Comparison of ENCODE assay signal across 23 cellular contexts in genomic region chr1:30384286-30385245, GRCh38.
DNase-seq lines count a peak whose midpoint lies in the region; ATAC-seq and TF ChIP-seq lines count a peak whose summit lies in the region.
"Had no signal": no experiment of that assay in that cellular context is flagged by ENCODE, and none has a peak within 500 bp of the region (broad histone marks: within the 10 kb centered on the region; RNA-seq: fewer than 3 reads in every experiment).

No MANE protein-coding gene starts in this region.

- no peaks in the 10 kb centered on the region for H3K27me3 ChIP-seq in neural cell (ENCODE audit: insufficient read depth, low read depth, low read length)
- no peaks in the 10 kb centered on the region for H3K27me3 ChIP-seq in GM23338 (ENCODE audit: insufficient read depth)

- peaks cover 3% of the 10 kb centered on the region; the same call in 2 of the 3 replicates for H3K4me1 Mint-ChIP-seq in GM23338

- H3K36me3 ChIP-seq in neural cell (ENCODE audit: insufficient read depth, low read length) (no peaks in the 10 kb centered on the region), GM23338 (ENCODE audit: insufficient read depth) (no peaks in the 10 kb centered on the region)
- H3K36me3 ChIP-seq: gastroesophageal sphincter, tibial nerve had no signal

- H3K9me3 Mint-ChIP-seq in GM23338: no peaks in the 10 kb centered on the region

- no peak overlapping the region for H3K27ac ChIP-seq in neural cell (ENCODE audit: low read length)
- no peak overlapping the region for H3K27ac ChIP-seq in GM23338 (ENCODE audit: low read depth)
- H3K27ac ChIP-seq: gastroesophageal sphincter, tibial nerve had no signal

- no peak overlapping the region for H3K4me3 Mint-ChIP-seq in GM23338

- TF ChIP-seq EP300 in neural cell (conservative IDR thresholded peaks at IDR 0.05; ENCODE audit: poor library complexity, severe bottlenecking): no peak

- H3K4me3 ChIP-seq in neural cell (ENCODE audit: low read length) (peak overlapping the region; percentile 15), GM23338 (no peak overlapping the region)
- H3K4me3 ChIP-seq: gastroesophageal sphincter, tibial nerve had no signal

- no peaks in the 10 kb centered on the region for H3K9me3 ChIP-seq in neural cell (ENCODE audit: low read length)
- H3K9me3 ChIP-seq: Caco-2, gastroesophageal sphincter, tibial nerve had no signal

- no peaks in the 10 kb centered on the region for H4K20me1 ChIP-seq in neural cell (ENCODE audit: insufficient read depth)
- no peaks in the 10 kb centered on the region for H4K20me1 ChIP-seq in GM23338 (replicated peaks; ENCODE audit: insufficient read depth)

- H3K4me2 ChIP-seq in neural cell (ENCODE audit: low read length) (no peak overlapping the region), GM23338 (no peak overlapping the region)

- TF ChIP-seq CTCF in neural cell (IDR thresholded peaks at IDR 0.05; ENCODE audit: poor library complexity, severe bottlenecking) (no peak), GM23338 (conservative IDR thresholded peaks at IDR 0.05; ENCODE audit: low read depth in 2 of 2) (no peak)

- no peaks in the 10 kb centered on the region for H3F3A ChIP-seq in neural cell (ENCODE audit: insufficient read depth, low read length, poor library complexity, severe bottlenecking)
- H3F3A ChIP-seq in GM23338 (replicated peaks; ENCODE audit: low read depth): no peaks in the 10 kb centered on the region

- H3K27ac Mint-ChIP-seq in GM23338: no peak overlapping the region

- no peak for ATAC-seq in HG02885 (IDR thresholded peaks at IDR 0.05; ENCODE audit: poor library complexity, unreplicated experiment)
- ATAC-seq in GM23338: no peak
- ATAC-seq: esophagus mucosa, gastroesophageal sphincter, left colon, right cardiac atrium had no signal

- no peaks in the 10 kb centered on the region for H3K36me3 Mint-ChIP-seq in GM23338 (ENCODE audit: low read depth)

- no peak overlapping the region for H3K9ac ChIP-seq in neural cell (ENCODE audit: low read length)

- H3K27me3 Mint-ChIP-seq in GM23338 (ENCODE audit: insufficient read depth, low read depth, poor library complexity): peaks cover 14% of the 10 kb centered on the region

- H3K4me1 ChIP-seq in GM23338 (ENCODE audit: insufficient read depth): no peaks in the 10 kb centered on the region
- H3K4me1 ChIP-seq: Caco-2 had no signal

- H3K9me2 ChIP-seq in neural cell (ENCODE audit: insufficient read depth, low read length): no peaks in the 10 kb centered on the region
- H3K9me2 ChIP-seq in GM23338 (ENCODE audit: insufficient read depth): no peaks in the 10 kb centered on the region

- no peaks in the 10 kb centered on the region for H3K79me2 ChIP-seq in neural cell (replicated peaks; ENCODE audit: insufficient read depth, low read length)
- no peaks in the 10 kb centered on the region for H3K79me2 ChIP-seq in GM23338 (replicated peaks; ENCODE audit: insufficient read depth)

- TF ChIP-seq RAD21 in neural cell (conservative IDR thresholded peaks at IDR 0.05): no peak

- DNase-seq in Daoy (ENCODE audit: low read depth) (peak; percentile 49), NCI-H1417 (lab: John Stamatoyannopoulos, UW) (peak in 2 of 3 experiments; percentile 71 to 93), SK-N-DZ (ENCODE audit: low spot score) (peak; percentile 40), GM23338 (ENCODE audit: low spot score) (no peak), A172 (ENCODE audit: low spot score) (no peak)
- no peak for DNase-seq in stimulated activated CD4-positive, alpha-beta T cell treated with anti-CD3 and anti-CD28 coated beads, Interleukin-2, amount 100 ng/mL, for 24 hours
- DNase-seq: activated CD4-positive, alpha-beta T cell treated with anti-CD3 and anti-CD28 coated beads, Interleukin-2, amount 50 U/mL, for 1 hour; activated CD8-positive, alpha-beta memory T cell treated with anti-CD3 and anti-CD28 coated beads, Interleukin-2, amount 50 U/mL, for 48 hours; activated naive CD4-positive, alpha-beta T cell treated with Interleukin-2 at 50 U/mL for 16 hours; Caco-2; effector CD4-positive, alpha-beta T cell; Karpas-422; left colon; NCI-H1048; NCI-H226; right cardiac atrium; stimulated activated naive CD4-positive, alpha-beta T cell treated with Interleukin-2 at 50 U/mL for 16 hours; SW 1271 had no signal

- no peak overlapping the region for H2AFZ ChIP-seq in neural cell (ENCODE audit: low read depth, low read length)
- H2AFZ ChIP-seq in GM23338: no peak overlapping the region

TF ChIP-seq in neural cell, 6 proteins besides CTCF, POLR2A, EP300 and RAD21:
- TF ChIP-seq MXI1 (conservative IDR thresholded peaks at IDR 0.05; ENCODE audit: poor library complexity, severe bottlenecking): no peak
- TF ChIP-seq POLR2AphosphoS5 (IDR thresholded peaks at IDR 0.05): no peak
- TF ChIP-seq SMC3 (conservative IDR thresholded peaks at IDR 0.05; ENCODE audit: poor library complexity): no peak
- no peak for TF ChIP-seq REST (IDR thresholded peaks at IDR 0.05; ENCODE audit: borderline replicate concordance)
- TF ChIP-seq EZH2 (IDR thresholded peaks at IDR 0.05; ENCODE audit: borderline replicate concordance, insufficient read depth, low read length, poor library complexity, severe bottlenecking): no peak
- TF ChIP-seq TAF1 (IDR thresholded peaks at IDR 0.05; ENCODE audit: low read depth): no peak

TF ChIP-seq in GM23338, 12 proteins besides CTCF, POLR2A, EP300 and RAD21 (continues in another document):
- TF ChIP-seq ZNF114 (CRISPR knock-in tag; IDR thresholded peaks at IDR 0.05) (no peak), STAT1 (IDR thresholded peaks at IDR 0.05; ENCODE audit: unreplicated experiment) (no peak), EZH2phosphoT487 (IDR thresholded peaks at IDR 0.05; ENCODE audit: unreplicated experiment) (no peak), ZNF331 (CRISPR knock-in tag; IDR thresholded peaks at IDR 0.05; ENCODE audit: low read depth) (no peak), ETS1 (IDR thresholded peaks at IDR 0.05) (no peak)
- TF ChIP-seq, protein P1, sequence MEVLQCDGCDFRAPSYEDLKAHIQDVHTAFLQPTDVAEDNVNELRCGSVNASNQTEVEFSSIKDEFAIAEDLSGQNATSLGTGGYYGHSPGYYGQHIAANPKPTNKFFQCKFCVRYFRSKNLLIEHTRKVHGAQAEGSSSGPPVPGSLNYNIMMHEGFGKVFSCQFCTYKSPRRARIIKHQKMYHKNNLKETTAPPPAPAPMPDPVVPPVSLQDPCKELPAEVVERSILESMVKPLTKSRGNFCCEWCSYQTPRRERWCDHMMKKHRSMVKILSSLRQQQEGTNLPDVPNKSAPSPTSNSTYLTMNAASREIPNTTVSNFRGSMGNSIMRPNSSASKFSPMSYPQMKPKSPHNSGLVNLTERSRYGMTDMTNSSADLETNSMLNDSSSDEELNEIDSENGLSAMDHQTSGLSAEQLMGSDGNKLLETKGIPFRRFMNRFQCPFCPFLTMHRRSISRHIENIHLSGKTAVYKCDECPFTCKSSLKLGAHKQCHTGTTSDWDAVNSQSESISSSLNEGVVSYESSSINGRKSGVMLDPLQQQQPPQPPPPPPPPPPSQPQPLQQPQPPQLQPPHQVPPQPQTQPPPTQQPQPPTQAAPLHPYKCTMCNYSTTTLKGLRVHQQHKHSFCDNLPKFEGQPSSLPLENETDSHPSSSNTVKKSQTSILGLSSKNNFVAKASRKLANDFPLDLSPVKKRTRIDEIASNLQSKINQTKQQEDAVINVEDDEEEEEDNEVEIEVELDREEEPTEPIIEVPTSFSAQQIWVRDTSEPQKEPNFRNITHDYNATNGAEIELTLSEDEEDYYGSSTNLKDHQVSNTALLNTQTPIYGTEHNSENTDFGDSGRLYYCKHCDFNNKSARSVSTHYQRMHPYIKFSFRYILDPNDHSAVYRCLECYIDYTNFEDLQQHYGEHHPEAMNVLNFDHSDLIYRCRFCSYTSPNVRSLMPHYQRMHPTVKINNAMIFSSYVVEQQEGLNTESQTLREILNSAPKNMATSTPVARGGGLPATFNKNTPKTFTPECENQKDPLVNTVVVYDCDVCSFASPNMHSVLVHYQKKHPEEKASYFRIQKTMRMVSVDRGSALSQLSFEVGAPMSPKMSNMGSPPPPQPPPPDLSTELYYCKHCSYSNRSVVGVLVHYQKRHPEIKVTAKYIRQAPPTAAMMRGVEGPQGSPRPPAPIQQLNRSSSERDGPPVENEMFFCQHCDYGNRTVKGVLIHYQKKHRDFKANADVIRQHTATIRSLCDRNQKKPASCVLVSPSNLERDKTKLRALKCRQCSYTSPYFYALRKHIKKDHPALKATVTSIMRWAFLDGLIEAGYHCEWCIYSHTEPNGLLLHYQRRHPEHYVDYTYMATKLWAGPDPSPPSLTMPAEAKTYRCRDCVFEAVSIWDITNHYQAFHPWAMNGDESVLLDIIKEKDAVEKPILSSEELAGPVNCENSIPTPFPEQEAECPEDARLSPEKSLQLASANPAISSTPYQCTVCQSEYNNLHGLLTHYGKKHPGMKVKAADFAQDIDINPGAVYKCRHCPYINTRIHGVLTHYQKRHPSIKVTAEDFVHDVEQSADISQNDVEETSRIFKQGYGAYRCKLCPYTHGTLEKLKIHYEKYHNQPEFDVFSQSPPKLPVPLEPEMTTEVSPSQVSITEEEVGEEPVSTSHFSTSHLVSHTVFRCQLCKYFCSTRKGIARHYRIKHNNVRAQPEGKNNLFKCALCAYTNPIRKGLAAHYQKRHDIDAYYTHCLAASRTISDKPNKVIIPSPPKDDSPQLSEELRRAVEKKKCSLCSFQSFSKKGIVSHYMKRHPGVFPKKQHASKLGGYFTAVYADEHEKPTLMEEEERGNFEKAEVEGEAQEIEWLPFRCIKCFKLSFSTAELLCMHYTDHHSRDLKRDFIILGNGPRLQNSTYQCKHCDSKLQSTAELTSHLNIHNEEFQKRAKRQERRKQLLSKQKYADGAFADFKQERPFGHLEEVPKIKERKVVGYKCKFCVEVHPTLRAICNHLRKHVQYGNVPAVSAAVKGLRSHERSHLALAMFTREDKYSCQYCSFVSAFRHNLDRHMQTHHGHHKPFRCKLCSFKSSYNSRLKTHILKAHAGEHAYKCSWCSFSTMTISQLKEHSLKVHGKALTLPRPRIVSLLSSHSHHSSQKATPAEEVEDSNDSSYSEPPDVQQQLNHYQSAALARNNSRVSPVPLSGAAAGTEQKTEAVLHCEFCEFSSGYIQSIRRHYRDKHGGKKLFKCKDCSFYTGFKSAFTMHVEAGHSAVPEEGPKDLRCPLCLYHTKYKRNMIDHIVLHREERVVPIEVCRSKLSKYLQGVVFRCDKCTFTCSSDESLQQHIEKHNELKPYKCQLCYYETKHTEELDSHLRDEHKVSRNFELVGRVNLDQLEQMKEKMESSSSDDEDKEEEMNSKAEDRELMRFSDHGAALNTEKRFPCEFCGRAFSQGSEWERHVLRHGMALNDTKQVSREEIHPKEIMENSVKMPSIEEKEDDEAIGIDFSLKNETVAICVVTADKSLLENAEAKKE (CRISPR knock-in tag; IDR thresholded peaks at IDR 0.05): no peak

Comparison
In these comparisons a context has a peak if more than half of its experiments do, and no peak if none do; other contexts are left out.
1. DNase-seq: peak in Daoy (single experiment), NCI-H1417 (2 of 3) and SK-N-DZ (single experiment); none in GM23338 (single experiment), stimulated activated CD4-positive, alpha-beta T cell treated with anti-CD3 and anti-CD28 coated beads, Interleukin-2, amount 100 ng/mL, for 24 hours (0 of 2) and A172 (single experiment).